15 cellular contexts compared by ENCODE assay signal in the genomic region with DNA sequence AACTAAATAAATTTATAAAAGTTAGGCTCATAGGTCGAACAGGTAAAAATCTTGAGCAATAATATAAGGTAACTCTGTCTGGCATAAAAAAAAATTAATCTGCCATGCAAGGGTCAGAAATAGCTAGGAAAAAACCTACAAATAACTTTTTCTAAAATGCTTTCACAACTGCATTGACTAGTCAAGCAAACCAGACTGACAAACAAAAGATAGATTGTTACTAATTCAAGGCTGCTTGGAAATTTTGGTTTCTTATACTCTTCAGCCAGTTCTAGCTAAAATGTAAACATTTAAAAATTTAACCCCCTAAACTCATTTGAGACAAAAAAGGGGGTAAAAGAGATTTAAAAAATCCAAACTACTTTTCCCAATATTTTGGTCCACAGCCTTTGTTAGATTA. TPM values are rescaled to one million over a fixed set of nuclear protein-coding genes. Genes with fewer than 3 reads are reported as not detected.
DNase-seq lines count a peak whose midpoint lies in the region; ATAC-seq and TF ChIP-seq lines count a peak whose summit lies in the region.
"Had no signal": no experiment of that assay in that cellular context is flagged by ENCODE, and none has a peak within 500 bp of the region (broad histone marks: within the 10 kb centered on the region; RNA-seq: fewer than 3 reads in every experiment).

No MANE protein-coding gene starts in this region.

- POLR2A ChIA-PET in Caco-2 (lab: Charles Lee), result no interaction called here

- H3K27me3 ChIP-seq in Caco-2 (replicated peaks; ENCODE audit: control insufficient read depth, insufficient read depth, low read length), result no peaks in the 10 kb centered on the region
- H3K27me3 ChIP-seq: BLaER1 had no signal

- ATAC-seq in Right ventricle myocardium inferior, result no peak
- no peak for ATAC-seq in HG02610 (IDR thresholded peaks at IDR 0.05; ENCODE audit: unreplicated experiment)

- H3K4me3 Mint-ChIP-seq in Caco-2 (ENCODE audit: unreplicated experiment) (peak overlapping the region; percentile 11), nephron (peak overlapping the region in 2 of 3 experiments; percentile 7 to 31)
- H3K4me3 Mint-ChIP-seq: CD8-positive, alpha-beta memory T cell; H9 had no signal

- H3K4me1 Mint-ChIP-seq in Caco-2 (ENCODE audit: low read depth, unreplicated experiment) (no peaks in the 10 kb centered on the region), nephron (no peaks in the 10 kb centered on the region)
- H3K4me1 Mint-ChIP-seq: CD8-positive, alpha-beta memory T cell; H9 had no signal

- peak overlapping the region; percentile 93 for H3K27ac ChIP-seq in VCaP
- H3K27ac ChIP-seq: BLaER1, HL-60 had no signal

- H3K9me3 ChIP-seq in Caco-2, result no peaks in the 10 kb centered on the region
- H3K9me3 ChIP-seq: BLaER1 had no signal

- H3K36me3 ChIP-seq in Caco-2 (ENCODE audit: control insufficient read depth, insufficient read depth, low read length), result no peaks in the 10 kb centered on the region
- H3K36me3 ChIP-seq: BLaER1 had no signal

- H3K27me3 Mint-ChIP-seq in Caco-2 (ENCODE audit: insufficient read depth, unreplicated experiment) (no peaks in the 10 kb centered on the region), nephron (ENCODE audit: low read depth) (peaks cover 12% of the 10 kb centered on the region)
- H3K27me3 Mint-ChIP-seq: CD8-positive, alpha-beta memory T cell had no signal

- CTCF ChIA-PET in Caco-2 (lab: Charles Lee), result interaction anchor here (0.8 kb wide), 1 partner anchor 15 kb away, joined by 3 read pairs; no protein-coding TSS in a partner anchor

- H3K27ac Mint-ChIP-seq in Caco-2 (ENCODE audit: unreplicated experiment), result no peak overlapping the region
- H3K27ac Mint-ChIP-seq in nephron, result peak overlapping the region; percentile 83 to 96 (median 92)
- H3K27ac Mint-ChIP-seq: CD8-positive, alpha-beta memory T cell had no signal

- H3K4me3 ChIP-seq in Caco-2 (ENCODE audit: low read depth, low read length), result no peak overlapping the region
- H3K4me3 ChIP-seq: BLaER1 had no signal

- H3K9me3 Mint-ChIP-seq in Caco-2 (ENCODE audit: unreplicated experiment) (no peaks in the 10 kb centered on the region), nephron (no peaks in the 10 kb centered on the region)
- H3K9me3 Mint-ChIP-seq: CD8-positive, alpha-beta memory T cell; H9 had no signal

- TF ChIP-seq CTCF in Caco-2 (IDR thresholded peaks at IDR 0.05; ENCODE audit: insufficient read depth in 1 of 2, low read depth in 1 of 2, low read length in 1 of 2, severe bottlenecking in 1 of 2, unreplicated experiment in 1 of 2) (no peak), VCaP (conservative IDR thresholded peaks at IDR 0.05) (no peak), nephron (IDR thresholded peaks at IDR 0.05; ENCODE audit: unreplicated experiment in 3 of 3) (no peak)

- no TSS peak for BruUV-seq in Caco-2 (replicated peaks; lab: Mats Ljungman, UMichigan)

- H3K4me1 ChIP-seq in Caco-2, result no peaks in the 10 kb centered on the region
- H3K4me1 ChIP-seq: BLaER1 had no signal

- intact Hi-C loops in Caco-2 (cut with micrococcal nuclease; ENCODE audit: unreplicated experiment), result no loop called here
- intact Hi-C loops in Right ventricle myocardium inferior (cut with DNase I), result no loop called here

- DNase-seq in Caco-2 (no peak), Right ventricle myocardium inferior (ENCODE audit: missing footprints) (no peak), NCI-H1930 (lab: John Stamatoyannopoulos, UW) (no peak), islet precursor cell (no peak)
- DNase-seq: Calu3; CD8-positive, alpha-beta memory T cell; DMS 273 treated with DMSO at 0.1 percent for 48 hours; GOT3; H9 had no signal

- H3K36me3 Mint-ChIP-seq in Caco-2 (ENCODE audit: insufficient read depth, unreplicated experiment) (no peaks in the 10 kb centered on the region), nephron (ENCODE audit: low read depth) (no peaks in the 10 kb centered on the region)
- H3K36me3 Mint-ChIP-seq: CD8-positive, alpha-beta memory T cell had no signal

RNA-seq across cellular contexts. Expression of a gene that starts 40.8 kb away (rescaled TPM):
- total RNA-seq in Caco-2 (2022), result 2,143 and 2,154 TPM in 2 replicates
- total RNA-seq in Right ventricle myocardium inferior, result 290 TPM
- total RNA-seq: G401 had no signal

RNA-seq across cellular contexts. Expression of a gene that starts 43.5 kb away (rescaled TPM):
- total RNA-seq in Caco-2 (2022), result 7.1 and 9.5 TPM in 2 replicates
- total RNA-seq in Right ventricle myocardium inferior, result 16.3 TPM
- total RNA-seq: G401 had no signal
